18 cellular contexts compared by ENCODE assay signal in genomic region chr1:230130172-230130944, GRCh38.
DNase-seq lines count a peak whose midpoint lies in the region; ATAC-seq, FAIRE-seq and TF ChIP-seq lines count a peak whose summit lies in the region.
"Had no signal": no experiment of that assay in that cellular context is flagged by ENCODE, and none has a peak within 500 bp of the region (broad histone marks: within the 10 kb centered on the region; RNA-seq: fewer than 3 reads in every experiment).

No MANE protein-coding gene starts in this region.

- FAIRE-seq in HTR-8/SVneo (lab: Jason Lieb, UNC) = no peak

- no peaks in the 10 kb centered on the region for H3K9me3 Mint-ChIP-seq in activated naive CD4-positive, alpha-beta T cell treated with anti-CD3 and anti-CD28 coated beads, Interleukin-2, amount 50 U/mL, for 24 hours
- no peaks in the 10 kb centered on the region for H3K9me3 Mint-ChIP-seq in stimulated activated memory B cell treated with anti-CD40 and anti-IgM and Interleukin-4, amounts not matched to agents 10 μg/mL and 1 μg/mL and 100 μg/mL, for 72 hours
- H3K9me3 Mint-ChIP-seq in Calu3 (ENCODE audit: low read depth, unreplicated experiment) = no peaks in the 10 kb centered on the region
- H3K9me3 Mint-ChIP-seq: activated T-helper 2 cell treated with anti-CD3 and anti-CD28 coated beads, Interferon-gamma antibody, Interleukin-2, Interleukin-4, amounts not matched to agents 10 μg/mL and 5 μg/mL and 100 μg/mL, durations not matched to agents 14 hours and 24 hours and 36 hours had no signal

- TF ChIP-seq CTCF in kidney epithelial cell (IDR thresholded peaks at IDR 0.05; ENCODE audit: insufficient read depth, low read length, poor library complexity, severe bottlenecking) = no peak
- no peak for TF ChIP-seq CTCF in Calu3 (IDR thresholded peaks at IDR 0.05; ENCODE audit: unreplicated experiment)

- no peak for ATAC-seq in stimulated activated memory B cell treated with anti-CD40 and anti-IgM and Interleukin-4, amounts not matched to agents 10 μg/mL and 1 μg/mL and 100 μg/mL, for 72 hours
- ATAC-seq: left colon had no signal

- no peaks in the 10 kb centered on the region for H3K27me3 Mint-ChIP-seq in activated naive CD4-positive, alpha-beta T cell treated with anti-CD3 and anti-CD28 coated beads, Interleukin-2, amount 50 U/mL, for 24 hours
- H3K27me3 Mint-ChIP-seq in stimulated activated memory B cell treated with anti-CD40 and anti-IgM and Interleukin-4, amounts not matched to agents 10 μg/mL and 1 μg/mL and 100 μg/mL, for 72 hours = no peaks in the 10 kb centered on the region
- no peaks in the 10 kb centered on the region for H3K27me3 Mint-ChIP-seq in Calu3 (ENCODE audit: unreplicated experiment)

- no peaks in the 10 kb centered on the region for H3K27me3 ChIP-seq in kidney epithelial cell (ENCODE audit: control insufficient read depth, insufficient read depth, low read length)
- H3K27me3 ChIP-seq: MG63, sigmoid colon had no signal

- no peak overlapping the region for H3K4me3 Mint-ChIP-seq in activated naive CD4-positive, alpha-beta T cell treated with anti-CD3 and anti-CD28 coated beads, Interleukin-2, amount 50 U/mL, for 24 hours
- no peak overlapping the region for H3K4me3 Mint-ChIP-seq in stimulated activated memory B cell treated with anti-CD40 and anti-IgM and Interleukin-4, amounts not matched to agents 10 μg/mL and 1 μg/mL and 100 μg/mL, for 72 hours
- no peak overlapping the region for H3K4me3 Mint-ChIP-seq in Calu3 (ENCODE audit: low read depth, unreplicated experiment)

- DNase-seq in activated naive CD4-positive, alpha-beta T cell treated with anti-CD3 and anti-CD28 coated beads, Interleukin-2, amount 50 U/mL, for 16 hours = no peak
- DNase-seq in NCI-H526 (lab: John Stamatoyannopoulos, UW) (peak; percentile 57 to 62), kidney epithelial cell (ENCODE audit: low read depth) (peak; percentile 72), HTR-8/SVneo (ENCODE audit: insufficient read length, low spot score) (no peak), C1 segment of cervical spinal cord (lab: John Stamatoyannopoulos, UW) (no peak), Calu3 (no peak)
- DNase-seq: activated CD4-positive, CD25-positive, alpha-beta regulatory T cell; aorta; cerebellar nuclear complex; left colon; MG63; SIG-M5; sigmoid colon; stimulated activated CD4-positive, alpha-beta T cell treated with anti-CD3 and anti-CD28 coated beads, Interleukin-2, amount 100 ng/mL, for 24 hours; T-helper 2 cell had no signal

- peak overlapping the region; percentile 88 for H3K27ac Mint-ChIP-seq in activated naive CD4-positive, alpha-beta T cell treated with anti-CD3 and anti-CD28 coated beads, Interleukin-2, amount 50 U/mL, for 24 hours
- peak overlapping the region; percentile 56 for H3K27ac Mint-ChIP-seq in stimulated activated memory B cell treated with anti-CD40 and anti-IgM and Interleukin-4, amounts not matched to agents 10 μg/mL and 1 μg/mL and 100 μg/mL, for 72 hours
- H3K27ac Mint-ChIP-seq in Calu3 (ENCODE audit: unreplicated experiment) = no peak overlapping the region
- H3K27ac Mint-ChIP-seq: activated T-helper 2 cell treated with anti-CD3 and anti-CD28 coated beads, Interferon-gamma antibody, Interleukin-2, Interleukin-4, amounts not matched to agents 10 μg/mL and 5 μg/mL and 100 μg/mL, durations not matched to agents 14 hours and 24 hours and 36 hours had no signal

- BruUV-seq in Calu3 (replicated peaks; lab: Mats Ljungman, UMichigan) = no TSS peak

- H3K4me3 ChIP-seq in kidney epithelial cell (ENCODE audit: low read depth, low read length) = no peak overlapping the region
- H3K4me3 ChIP-seq: MG63, sigmoid colon had no signal

- peaks cover 2% of the 10 kb centered on the region for H3K36me3 Mint-ChIP-seq in activated naive CD4-positive, alpha-beta T cell treated with anti-CD3 and anti-CD28 coated beads, Interleukin-2, amount 50 U/mL, for 24 hours
- H3K36me3 Mint-ChIP-seq in stimulated activated memory B cell treated with anti-CD40 and anti-IgM and Interleukin-4, amounts not matched to agents 10 μg/mL and 1 μg/mL and 100 μg/mL, for 72 hours = peaks cover 16% of the 10 kb centered on the region
- H3K36me3 Mint-ChIP-seq in Calu3 (ENCODE audit: insufficient read depth, unreplicated experiment) = peaks cover 10% of the 10 kb centered on the region

- H3K4me1 Mint-ChIP-seq in activated naive CD4-positive, alpha-beta T cell treated with anti-CD3 and anti-CD28 coated beads, Interleukin-2, amount 50 U/mL, for 24 hours = peaks cover 52% of the 10 kb centered on the region
- peaks cover 77% of the 10 kb centered on the region for H3K4me1 Mint-ChIP-seq in stimulated activated memory B cell treated with anti-CD40 and anti-IgM and Interleukin-4, amounts not matched to agents 10 μg/mL and 1 μg/mL and 100 μg/mL, for 72 hours
- peaks cover 38% of the 10 kb centered on the region for H3K4me1 Mint-ChIP-seq in Calu3 (ENCODE audit: low read depth, unreplicated experiment)

- CTCF ChIA-PET in Calu3 (lab: Charles Lee) = interaction anchor here (0.7 kb wide), 1 partner anchor 9 kb away, joined by 4 read pairs; no protein-coding TSS in a partner anchor

- no peaks in the 10 kb centered on the region for H3K36me3 ChIP-seq in kidney epithelial cell (ENCODE audit: control insufficient read depth, insufficient read depth, low read length)
- H3K36me3 ChIP-seq: sigmoid colon had no signal

- intact Hi-C loops in Calu3 (cut with micrococcal nuclease; ENCODE audit: unreplicated experiment) = no loop called here

Comparison
In these comparisons a context has a peak if more than half of its experiments do, and no peak if none do; other contexts are left out.
1. DNase-seq: peak in NCI-H526 (2 of 2) and kidney epithelial cell (single experiment); none in activated naive CD4-positive, alpha-beta T cell treated with anti-CD3 and anti-CD28 coated beads, Interleukin-2, amount 50 U/mL, for 16 hours (single experiment), HTR-8/SVneo (single experiment), C1 segment of cervical spinal cord (0 of 14) and Calu3 (single experiment).